In the genomic region with DNA sequence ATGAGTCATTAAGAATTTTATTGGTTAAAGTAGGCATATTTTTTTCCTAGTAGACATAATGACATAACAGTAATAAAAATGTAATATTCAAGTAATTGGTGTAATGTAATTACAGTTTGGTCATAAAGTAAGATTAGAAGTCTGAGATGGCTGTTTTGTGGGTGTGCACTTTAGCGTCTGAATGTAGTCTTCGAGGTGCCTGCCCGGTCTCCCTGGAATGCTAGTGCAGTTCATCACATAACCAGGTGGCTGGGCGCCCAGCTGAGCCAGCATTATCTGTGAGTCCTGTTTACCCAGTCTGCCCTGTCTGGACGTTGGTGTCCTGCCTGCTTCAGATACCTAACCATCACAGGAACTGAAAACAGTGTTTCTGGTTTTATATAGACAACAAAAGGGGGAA, we compare ENCODE assay signal across 11 cellular contexts.
"Had no signal": no experiment of that assay in that cellular context is flagged by ENCODE, and none has a peak within 500 bp of the region (broad histone marks: within the 10 kb centered on the region; RNA-seq: fewer than 3 reads in every experiment).

No MANE protein-coding gene starts in this region.

- H3K9me3 ChIP-seq: colonic mucosa, gastrocnemius medialis, right atrium auricular region, tibial nerve had no signal

- H3K27me3 ChIP-seq: colonic mucosa, gastrocnemius medialis, right atrium auricular region, tibial nerve had no signal

- H3K4me1 ChIP-seq: colonic mucosa, gastrocnemius medialis, right atrium auricular region had no signal

- H3K36me3 ChIP-seq: colonic mucosa, gastrocnemius medialis, right atrium auricular region, tibial nerve had no signal

- DNase-seq: activated CD4-positive, alpha-beta T cell treated with anti-CD3 and anti-CD28 coated beads, Interleukin-2, amount 10 ng/mL, durations not matched to agents 7 days and 5 days; activated CD8-positive, alpha-beta memory T cell treated with anti-CD3 and anti-CD28 coated beads for 24 hours; activated naive CD4-positive, alpha-beta T cell treated with anti-CD3 and anti-CD28 coated beads, Interleukin-2, amount 10 ng/mL, durations not matched to agents 7 days and 5 days; colonic mucosa; effector CD4-positive, alpha-beta T cell; gastrocnemius medialis; kidney; mesendoderm; T-helper 9 cell had no signal

- FAIRE-seq: kidney had no signal

- H3K4me3 ChIP-seq: colonic mucosa, gastrocnemius medialis, right atrium auricular region, tibial nerve had no signal

- H3K27ac ChIP-seq: colonic mucosa, gastrocnemius medialis, right atrium auricular region, tibial nerve had no signal
